In the genomic region with DNA sequence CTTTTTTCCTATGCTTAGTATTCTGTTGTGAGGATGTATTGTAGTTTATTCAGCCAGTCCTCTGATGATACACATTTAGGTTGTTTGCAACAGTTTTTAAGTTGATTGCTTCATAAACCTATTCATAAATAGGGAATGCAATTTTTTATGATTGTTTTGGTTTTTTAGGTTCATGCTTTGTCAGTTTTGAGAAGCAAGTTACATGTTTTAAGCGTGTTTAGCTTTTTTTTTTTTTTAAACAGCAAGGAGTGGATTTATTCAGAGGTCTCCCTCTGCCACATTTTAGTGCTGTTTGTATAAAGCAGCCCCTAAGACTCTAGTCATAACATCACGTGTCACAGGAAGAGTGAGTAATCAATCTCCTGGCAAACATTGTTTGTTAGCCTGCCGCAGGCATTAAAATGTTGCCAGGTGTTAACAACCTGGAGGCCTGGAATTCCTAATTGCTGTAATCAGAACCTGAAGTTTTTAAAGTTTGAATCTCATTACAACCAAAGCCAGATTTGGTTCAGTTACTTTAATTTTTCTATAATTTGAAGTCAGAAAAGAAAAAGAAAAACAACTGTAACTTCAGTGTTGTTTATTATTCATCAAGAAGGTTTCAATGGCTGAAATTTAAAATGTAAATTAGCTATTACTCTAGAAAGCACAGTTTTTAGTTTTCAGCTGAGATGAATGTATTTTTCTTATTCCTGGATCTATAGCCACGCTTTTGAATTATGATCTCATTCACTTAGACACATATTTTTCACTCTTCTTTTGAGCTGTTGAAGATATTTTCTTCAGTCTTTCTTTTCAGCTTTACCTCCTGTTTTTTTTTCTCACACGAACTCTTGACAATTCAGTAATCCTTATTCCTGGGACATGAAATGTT, we compare ENCODE assay signal across 1 cellular context.
TF ChIP-seq lines count a peak whose summit lies in the region.

No MANE protein-coding gene starts in this region.

TF ChIP-seq in HEK293, 187 proteins besides CTCF, POLR2A, EP300 and RAD21 (continued from another document):
- TF ChIP-seq ATF2 (tag by site-specific recombination; IDR thresholded peaks at IDR 0.05; ENCODE audit: low read depth) (no peak), ZXDB (tag by site-specific recombination; IDR thresholded peaks at IDR 0.05) (0 out of 2 replicates have a peak, but pooled peaks have one; percentile 30), KLF10 (tag by site-specific recombination; IDR thresholded peaks at IDR 0.05) (no peak), GLI4 (tag by site-specific recombination; IDR thresholded peaks at IDR 0.05) (no peak), ZNF76 (tag by site-specific recombination; IDR thresholded peaks at IDR 0.05; ENCODE audit: borderline replicate concordance, low read depth) (no peak), ZNF24 (tag by site-specific recombination; IDR thresholded peaks at IDR 0.05) (no peak), ZNF626 (tag by site-specific recombination; IDR thresholded peaks at IDR 0.05) (no peak), ZNF416 (tag by site-specific recombination; IDR thresholded peaks at IDR 0.05) (no peak), ZNF596 (tag by site-specific recombination; IDR thresholded peaks at IDR 0.05) (no peak), ZNF350 (tag by site-specific recombination; IDR thresholded peaks at IDR 0.05) (no peak), ZNF747 (tag by site-specific recombination; IDR thresholded peaks at IDR 0.05) (no peak), ZNF23 (tag by site-specific recombination; IDR thresholded peaks at IDR 0.05; ENCODE audit: borderline replicate concordance) (no peak), TRIM28 (IDR thresholded peaks at IDR 0.05; ENCODE audit: borderline replicate concordance, low read length) (no peak), ZNF768 (tag by site-specific recombination; IDR thresholded peaks at IDR 0.05) (no peak)
- TF ChIP-seq, protein P1, sequence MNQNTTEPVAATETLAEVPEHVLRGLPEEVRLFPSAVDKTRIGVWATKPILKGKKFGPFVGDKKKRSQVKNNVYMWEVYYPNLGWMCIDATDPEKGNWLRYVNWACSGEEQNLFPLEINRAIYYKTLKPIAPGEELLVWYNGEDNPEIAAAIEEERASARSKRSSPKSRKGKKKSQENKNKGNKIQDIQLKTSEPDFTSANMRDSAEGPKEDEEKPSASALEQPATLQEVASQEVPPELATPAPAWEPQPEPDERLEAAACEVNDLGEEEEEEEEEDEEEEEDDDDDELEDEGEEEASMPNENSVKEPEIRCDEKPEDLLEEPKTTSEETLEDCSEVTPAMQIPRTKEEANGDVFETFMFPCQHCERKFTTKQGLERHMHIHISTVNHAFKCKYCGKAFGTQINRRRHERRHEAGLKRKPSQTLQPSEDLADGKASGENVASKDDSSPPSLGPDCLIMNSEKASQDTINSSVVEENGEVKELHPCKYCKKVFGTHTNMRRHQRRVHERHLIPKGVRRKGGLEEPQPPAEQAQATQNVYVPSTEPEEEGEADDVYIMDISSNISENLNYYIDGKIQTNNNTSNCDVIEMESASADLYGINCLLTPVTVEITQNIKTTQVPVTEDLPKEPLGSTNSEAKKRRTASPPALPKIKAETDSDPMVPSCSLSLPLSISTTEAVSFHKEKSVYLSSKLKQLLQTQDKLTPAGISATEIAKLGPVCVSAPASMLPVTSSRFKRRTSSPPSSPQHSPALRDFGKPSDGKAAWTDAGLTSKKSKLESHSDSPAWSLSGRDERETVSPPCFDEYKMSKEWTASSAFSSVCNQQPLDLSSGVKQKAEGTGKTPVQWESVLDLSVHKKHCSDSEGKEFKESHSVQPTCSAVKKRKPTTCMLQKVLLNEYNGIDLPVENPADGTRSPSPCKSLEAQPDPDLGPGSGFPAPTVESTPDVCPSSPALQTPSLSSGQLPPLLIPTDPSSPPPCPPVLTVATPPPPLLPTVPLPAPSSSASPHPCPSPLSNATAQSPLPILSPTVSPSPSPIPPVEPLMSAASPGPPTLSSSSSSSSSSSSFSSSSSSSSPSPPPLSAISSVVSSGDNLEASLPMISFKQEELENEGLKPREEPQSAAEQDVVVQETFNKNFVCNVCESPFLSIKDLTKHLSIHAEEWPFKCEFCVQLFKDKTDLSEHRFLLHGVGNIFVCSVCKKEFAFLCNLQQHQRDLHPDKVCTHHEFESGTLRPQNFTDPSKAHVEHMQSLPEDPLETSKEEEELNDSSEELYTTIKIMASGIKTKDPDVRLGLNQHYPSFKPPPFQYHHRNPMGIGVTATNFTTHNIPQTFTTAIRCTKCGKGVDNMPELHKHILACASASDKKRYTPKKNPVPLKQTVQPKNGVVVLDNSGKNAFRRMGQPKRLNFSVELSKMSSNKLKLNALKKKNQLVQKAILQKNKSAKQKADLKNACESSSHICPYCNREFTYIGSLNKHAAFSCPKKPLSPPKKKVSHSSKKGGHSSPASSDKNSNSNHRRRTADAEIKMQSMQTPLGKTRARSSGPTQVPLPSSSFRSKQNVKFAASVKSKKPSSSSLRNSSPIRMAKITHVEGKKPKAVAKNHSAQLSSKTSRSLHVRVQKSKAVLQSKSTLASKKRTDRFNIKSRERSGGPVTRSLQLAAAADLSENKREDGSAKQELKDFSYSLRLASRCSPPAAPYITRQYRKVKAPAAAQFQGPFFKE (tag by site-specific recombination; IDR thresholded peaks at IDR 0.05; ENCODE audit: borderline replicate concordance): no peak
TF ChIP-seq in HEK293: peak in this region for 21.
